Comparison of ENCODE assay signal across 1 cellular context in genomic region chr10:70482982-70483760, GRCh38.
TF ChIP-seq lines count a peak whose summit lies in the region.

No MANE protein-coding gene starts in this region.

TF ChIP-seq in WTC11, 78 proteins besides CTCF, POLR2A, EP300 and RAD21 (continued from another document):
- TF ChIP-seq STAT6 (CRISPR knock-in tag; conservative IDR thresholded peaks at IDR 0.05; ENCODE audit: low read depth): no peak
